Comparison of ENCODE assay signal across 1 cellular context in genomic region chr11:65776196-65776595, GRCh38.
TF ChIP-seq lines count a peak whose summit lies in the region.

No MANE protein-coding gene starts in this region.

TF ChIP-seq in HepG2, 621 proteins besides CTCF, POLR2A, EP300 and RAD21:
- TF ChIP-seq ZBTB38 (CRISPR knock-in tag; IDR thresholded peaks at IDR 0.05), result peak; percentile 58; the same call in 1 of the 2 replicates
- TF ChIP-seq TFAP4 (IDR thresholded peaks at IDR 0.05; ENCODE audit: borderline replicate concordance, low read depth), result peak; percentile 50; the same call in 1 of the 2 replicates
- TF ChIP-seq CEBPB (IDR thresholded peaks at IDR 0.05; ENCODE audit: borderline replicate concordance, low read depth, low read length), result peak; percentile 94
- TF ChIP-seq ZNF597 (CRISPR knock-in tag; IDR thresholded peaks at IDR 0.05), result no peak
- peak; percentile 30 for TF ChIP-seq FOSL2 (CRISPR knock-in tag; IDR thresholded peaks at IDR 0.05)
- peak; percentile 31; the same call in 1 of the 2 replicates for TF ChIP-seq ZNF768 (CRISPR knock-in tag; IDR thresholded peaks at IDR 0.05)
- 0 out of 2 replicates have a peak, but pooled peaks have one; percentile 18 for TF ChIP-seq MAX (IDR thresholded peaks at IDR 0.05)
- TF ChIP-seq GATAD2A (CRISPR knock-in tag; IDR thresholded peaks at IDR 0.05), result peak; percentile 47; the same call in 1 of the 2 replicates
- TF ChIP-seq HNF1A (IDR thresholded peaks at IDR 0.05; ENCODE audit: low read depth), result no peak
- no peak for TF ChIP-seq HNF1A (CRISPR knock-in tag; IDR thresholded peaks at IDR 0.05; ENCODE audit: borderline replicate concordance)
- no peak for TF ChIP-seq PHF20 (CRISPR knock-in tag; IDR thresholded peaks at IDR 0.05)
- peak in 1 of 2 experiments; percentile 54; a peak in 1 of 4 replicates for TF ChIP-seq ATF4 (CRISPR knock-in tag; IDR thresholded peaks at IDR 0.05)
- TF ChIP-seq SMC3 (IDR thresholded peaks at IDR 0.05; ENCODE audit: low read length), result peak; percentile 5; the same call in 1 of the 2 replicates
TF ChIP-seq in HepG2: peak in this region for 9.
